11 cellular contexts compared by ENCODE assay signal in genomic region chr1:156356262-156356874, GRCh38. TPM values are rescaled to one million over a fixed set of nuclear protein-coding genes. Genes with fewer than 3 reads are reported as not detected.
DNase-seq lines count a peak whose midpoint lies in the region; ATAC-seq and TF ChIP-seq lines count a peak whose summit lies in the region.
"Had no signal": no experiment of that assay in that cellular context is flagged by ENCODE, and none has a peak within 500 bp of the region (broad histone marks: within the 10 kb centered on the region; RNA-seq: fewer than 3 reads in every experiment).

No MANE protein-coding gene starts in this region.

- peak; percentile 33 for DNase-seq in activated CD4-positive, alpha-beta T cell treated with anti-CD3 and anti-CD28 coated beads for 36 hours
- DNase-seq in activated CD4-positive, alpha-beta T cell treated with anti-CD3 and anti-CD28 coated beads for 4 hours, result no peak
- DNase-seq in type B pancreatic cell (ENCODE audit: extremely low spot score, unreplicated experiment), result no peak

- H3K9ac ChIP-seq in KMS-11, result no peak overlapping the region
- no peak overlapping the region for H3K9ac ChIP-seq in iPS-15b (ENCODE audit: low read depth, low read length)
- H3K9ac ChIP-seq: parathyroid adenoma had no signal

- H3K27ac Mint-ChIP-seq in activated CD4-positive, alpha-beta T cell treated with anti-CD3 and anti-CD28 coated beads for 36 hours, result no peak overlapping the region
- no peak overlapping the region for H3K27ac Mint-ChIP-seq in type B pancreatic cell

- H3K36me3 ChIP-seq in KMS-11 (ENCODE audit: insufficient read depth) (no peaks in the 10 kb centered on the region), iPS-15b (ENCODE audit: control insufficient read depth, insufficient read depth, low read length) (no peaks in the 10 kb centered on the region)

- H3K27me3 Mint-ChIP-seq in activated CD4-positive, alpha-beta T cell treated with anti-CD3 and anti-CD28 coated beads for 36 hours, result peaks cover 6% of the 10 kb centered on the region
- peaks cover 64% of the 10 kb centered on the region for H3K27me3 Mint-ChIP-seq in type B pancreatic cell

- H3K79me2 ChIP-seq in KMS-11 (ENCODE audit: insufficient read depth, low read depth), result no peaks in the 10 kb centered on the region
- H3K79me2 ChIP-seq: parathyroid adenoma had no signal

- H3K9me3 Mint-ChIP-seq in activated CD4-positive, alpha-beta T cell treated with anti-CD3 and anti-CD28 coated beads for 36 hours (ENCODE audit: low read depth), result no peaks in the 10 kb centered on the region
- H3K9me3 Mint-ChIP-seq in type B pancreatic cell, result no peaks in the 10 kb centered on the region
- H3K9me3 Mint-ChIP-seq: immature natural killer cell had no signal

- H3K27me3 ChIP-seq in KMS-11 (ENCODE audit: insufficient read depth, low read depth) (peaks cover 76% of the 10 kb centered on the region), iPS-15b (ENCODE audit: control insufficient read depth, insufficient read depth, low read length) (peaks cover 4% of the 10 kb centered on the region)

- peak; percentile 81 for ATAC-seq in activated CD4-positive, alpha-beta T cell treated with anti-CD3 and anti-CD28 coated beads for 36 hours
- ATAC-seq in HG02623 (IDR thresholded peaks at IDR 0.05; ENCODE audit: unreplicated experiment), result no peak

- no peak overlapping the region for H3K27ac ChIP-seq in KMS-11
- H3K27ac ChIP-seq: dorsolateral prefrontal cortex, parathyroid adenoma had no signal

- no peaks in the 10 kb centered on the region for H3K36me3 Mint-ChIP-seq in activated CD4-positive, alpha-beta T cell treated with anti-CD3 and anti-CD28 coated beads for 36 hours (ENCODE audit: low read depth)
- no peaks in the 10 kb centered on the region for H3K36me3 Mint-ChIP-seq in type B pancreatic cell
- H3K36me3 Mint-ChIP-seq: immature natural killer cell had no signal

- H2AFZ ChIP-seq in KMS-11 (ENCODE audit: low read depth), result peak overlapping the region; percentile 27
- H2AFZ ChIP-seq: parathyroid adenoma had no signal

- H4K20me1 ChIP-seq in KMS-11 (ENCODE audit: insufficient read depth), result no peaks in the 10 kb centered on the region

- no peak overlapping the region for H3K4me3 Mint-ChIP-seq in activated CD4-positive, alpha-beta T cell treated with anti-CD3 and anti-CD28 coated beads for 36 hours
- H3K4me3 Mint-ChIP-seq in type B pancreatic cell, result no peak overlapping the region
- H3K4me3 Mint-ChIP-seq: immature natural killer cell had no signal

- CTCF ChIA-PET in activated CD4-positive, alpha-beta T cell treated with anti-CD3 and anti-CD28 coated beads for 36 hours (lab: Charles Lee), result interaction anchor here (0.5 to 1.5 kb wide), 11 partner anchors 9 to 236 kb away, joined by 3 to 5 read pairs (median 3); partner anchors contain the start of genes CCT3, SMG5 and TSACC

- no peaks in the 10 kb centered on the region for H3K9me3 ChIP-seq in iPS-15b (ENCODE audit: control insufficient read depth, insufficient read depth, low read length)

- intact Hi-C loops in activated CD4-positive, alpha-beta T cell treated with anti-CD3 and anti-CD28 coated beads for 36 hours (cut with DNase I, micrococcal nuclease), result loop anchor here in 1 of 2 experiments (1.0 kb wide), 1 partner anchor 18 kb away; the partner anchor contains the start of genes CCT3 and TSACC

- peak overlapping the region; percentile 22; the same call in 1 of the 2 replicates for H3K4me2 ChIP-seq in KMS-11

- H3K4me1 Mint-ChIP-seq in activated CD4-positive, alpha-beta T cell treated with anti-CD3 and anti-CD28 coated beads for 36 hours, result peaks cover 8% of the 10 kb centered on the region
- H3K4me1 Mint-ChIP-seq in type B pancreatic cell (ENCODE audit: unreplicated experiment), result peaks cover 6% of the 10 kb centered on the region
- H3K4me1 Mint-ChIP-seq: immature natural killer cell had no signal

- TF ChIP-seq CTCF in KMS-11 (conservative IDR thresholded peaks at IDR 0.05; ENCODE audit: low read depth, low read length) (no peak), type B pancreatic cell (conservative IDR thresholded peaks at IDR 0.05) (no peak)

- POLR2A ChIA-PET in activated CD4-positive, alpha-beta T cell treated with anti-CD3 and anti-CD28 coated beads for 36 hours (lab: Charles Lee), result interaction anchor here (0.9 kb wide), 1 partner anchor 251 kb away, joined by 4 read pairs; no protein-coding TSS in a partner anchor

- H3K4me1 ChIP-seq in KMS-11 (ENCODE audit: low read depth, poor library complexity, severe bottlenecking), result peaks cover 9% of the 10 kb centered on the region
- no peaks in the 10 kb centered on the region for H3K4me1 ChIP-seq in iPS-15b (ENCODE audit: control insufficient read depth, insufficient read depth, low read length)
- H3K4me1 ChIP-seq: parathyroid adenoma had no signal

- H3K4me3 ChIP-seq in KMS-11 (IDR thresholded peaks at IDR 0.05; ENCODE audit: insufficient read depth, low read depth, low read length) (peak overlapping the region; percentile 61), iPS-15b (ENCODE audit: low read depth, low read length) (peak overlapping the region; percentile 80)
- H3K4me3 ChIP-seq: dorsolateral prefrontal cortex had no signal

RNA-seq across cellular contexts. Expression of gene RHBG, which starts 12.6 kb away (rescaled TPM):
- not detected for total RNA-seq in activated CD4-positive, alpha-beta T cell treated with anti-CD3 and anti-CD28 coated beads for 36 hours
- 0.17 and 0.88 TPM in 2 replicates for total RNA-seq in type B pancreatic cell (ENCODE audit: low replicate concordance)
- total RNA-seq: astrocyte had no signal

RNA-seq across cellular contexts. Expression of gene TSACC, which starts 18.0 kb away (rescaled TPM):
- under 1 TPM; 0.25 to 0.83 TPM for total RNA-seq in activated CD4-positive, alpha-beta T cell treated with anti-CD3 and anti-CD28 coated beads for 36 hours
- total RNA-seq in type B pancreatic cell (ENCODE audit: low replicate concordance), result 0.63 TPM in 1 of 2 replicates, not detected in the other
- total RNA-seq: mucosa of gallbladder had no signal

RNA-seq across cellular contexts. Expression of gene CCT3, which starts 18.3 kb away (rescaled TPM):
- 100 to 1,000 TPM; 297 to 406 TPM for total RNA-seq in activated CD4-positive, alpha-beta T cell treated with anti-CD3 and anti-CD28 coated beads for 36 hours
- 209 and 301 TPM in 2 replicates for total RNA-seq in type B pancreatic cell (ENCODE audit: low replicate concordance)

RNA-seq across cellular contexts. Expression of gene VHLL, which starts 57.3 kb away (rescaled TPM):
- under 1 TPM in 1 of 2 experiments, not detected in 1; 0.28 TPM for total RNA-seq in activated CD4-positive, alpha-beta T cell treated with anti-CD3 and anti-CD28 coated beads for 36 hours
- total RNA-seq in type B pancreatic cell (ENCODE audit: low replicate concordance), result 0.48 TPM in 1 of 2 replicates, not detected in the other
- total RNA-seq: mucosa of gallbladder had no signal
